19 cellular contexts compared by ENCODE assay signal in genomic region chrX:74179071-74179470, GRCh38.
DNase-seq lines count a peak whose midpoint lies in the region; ATAC-seq and TF ChIP-seq lines count a peak whose summit lies in the region.
"Had no signal": no experiment of that assay in that cellular context is flagged by ENCODE, and none has a peak within 500 bp of the region (broad histone marks: within the 10 kb centered on the region; RNA-seq: fewer than 3 reads in every experiment).

No MANE protein-coding gene starts in this region.

- H3K4me3 Mint-ChIP-seq in chondrocyte (ENCODE audit: unreplicated experiment): no peak overlapping the region
- H3K4me3 Mint-ChIP-seq: activated naive CD8-positive, alpha-beta T cell treated with anti-CD3 and anti-CD28 coated beads, Interleukin-2, amount 10 ng/mL, durations not matched to agents 7 days and 5 days; CD4-positive, alpha-beta T cell; dendritic cell treated with granulocyte-macrophage colony-stimulating factor and Interleukin-4, amounts not matched to agents 40 ng/mL and 50 ng/mL, for 4 days; stimulated activated naive B cell treated with anti-CD40 and anti-IgM and Interleukin-4, amounts not matched to agents 10 μg/mL and 1 μg/mL and 100 μg/mL, for 72 hours had no signal

- 7 to 60% methylated on average over 1 of the region's 1 CpG for WGBS in sigmoid colon, 2 donors

- H3K27ac ChIP-seq in sigmoid colon (peak overlapping the region in 3 of 4 donors; percentile 23 to 45 (median 27)), upper lobe of right lung (no peak overlapping the region)
- H3K27ac ChIP-seq: heart left ventricle, ovary, WERI-Rb-1 had no signal

- peaks cover 16% of the 10 kb centered on the region for H3K9me3 Mint-ChIP-seq in chondrocyte (ENCODE audit: low read depth)
- H3K9me3 Mint-ChIP-seq: CD4-positive, alpha-beta T cell; dendritic cell treated with granulocyte-macrophage colony-stimulating factor and Interleukin-4, amounts not matched to agents 40 ng/mL and 50 ng/mL, for 4 days had no signal

- no peak for TF ChIP-seq POLR2A in sigmoid colon (IDR thresholded peaks at IDR 0.05)

- H3K36me3 Mint-ChIP-seq in chondrocyte (ENCODE audit: low read depth): peaks cover 4% of the 10 kb centered on the region
- H3K36me3 Mint-ChIP-seq: activated naive CD8-positive, alpha-beta T cell treated with anti-CD3 and anti-CD28 coated beads, Interleukin-2, amount 10 ng/mL, durations not matched to agents 7 days and 5 days had no signal

- no peak for TF ChIP-seq EP300 in sigmoid colon (IDR thresholded peaks at IDR 0.05)

- peak; percentile 1 for DNase-seq in ELR (ENCODE audit: low read depth)
- DNase-seq in adipocyte (ENCODE audit: low read depth): peak; percentile 47
- peak; percentile 20 to 56 for DNase-seq in foreskin fibroblast
- DNase-seq in sigmoid colon: no peak
- DNase-seq in chondrocyte (ENCODE audit: low spot score): no peak
- no peak for DNase-seq in upper lobe of right lung
- DNase-seq: activated CD8-positive, alpha-beta memory T cell treated with anti-CD3 and anti-CD28 coated beads, Interleukin-2, amount 50 U/mL, for 4 hours; activated naive CD8-positive, alpha-beta T cell treated with anti-CD3 and anti-CD28 coated beads, Interleukin-2, amount 10 ng/mL, durations not matched to agents 7 days and 5 days; CD4-positive, alpha-beta T cell; heart left ventricle; NCI-H1417; NCI-H526; stimulated activated naive B cell treated with anti-CD40 and anti-IgM and Interleukin-4, amounts not matched to agents 10 μg/mL and 1 μg/mL and 100 μg/mL, for 72 hours; WERI-Rb-1 had no signal

- H3K9me3 ChIP-seq in adipocyte (ENCODE audit: control insufficient read depth, low read length) (peaks cover 16% of the 10 kb centered on the region), sigmoid colon (no peaks in the 10 kb centered on the region), upper lobe of right lung (no peaks in the 10 kb centered on the region)
- H3K9me3 ChIP-seq: ovary had no signal

- H3K4me1 ChIP-seq in adipocyte (ENCODE audit: control insufficient read depth, insufficient read depth, low read length) (peaks cover 3% of the 10 kb centered on the region), sigmoid colon (peaks cover 0 to 13% (median 5%) of the 10 kb centered on the region in 4 donors), upper lobe of right lung (no peaks in the 10 kb centered on the region)
- H3K4me1 ChIP-seq: heart left ventricle had no signal

- H3K4me3 ChIP-seq in adipocyte (ENCODE audit: low read length) (no peak overlapping the region), foreskin fibroblast (ENCODE audit: low read depth in 1 of 2, low read length in 2 of 2) (no peak overlapping the region), sigmoid colon (peak overlapping the region in 1 of 4 donors; percentile 25), upper lobe of right lung (no peak overlapping the region)
- H3K4me3 ChIP-seq: heart left ventricle, ovary had no signal

- intact Hi-C loops in sigmoid colon (cut with DNase I): no loop called here
- intact Hi-C loops in upper lobe of right lung (cut with DNase I): no loop called here

- no peak for TF ChIP-seq CTCF in foreskin fibroblast (IDR thresholded peaks at IDR 0.05; ENCODE audit: low read depth, low read length)
- no peak for TF ChIP-seq CTCF in sigmoid colon (IDR thresholded peaks at IDR 0.05)
- TF ChIP-seq CTCF in chondrocyte (IDR thresholded peaks at IDR 0.05): no peak
- no peak for TF ChIP-seq CTCF in upper lobe of right lung (IDR thresholded peaks at IDR 0.05)

- H3K36me3 ChIP-seq in adipocyte (ENCODE audit: control insufficient read depth, insufficient read depth, low read length, severe bottlenecking): no peaks in the 10 kb centered on the region
- no peaks in the 10 kb centered on the region for H3K36me3 ChIP-seq in sigmoid colon
- no peaks in the 10 kb centered on the region for H3K36me3 ChIP-seq in upper lobe of right lung
- H3K36me3 ChIP-seq: heart left ventricle, ovary, WERI-Rb-1 had no signal

- H3K4me1 Mint-ChIP-seq in chondrocyte (ENCODE audit: low read depth): peaks cover 5% of the 10 kb centered on the region
- H3K4me1 Mint-ChIP-seq: activated naive CD8-positive, alpha-beta T cell treated with anti-CD3 and anti-CD28 coated beads, Interleukin-2, amount 10 ng/mL, durations not matched to agents 7 days and 5 days; stimulated activated naive B cell treated with anti-CD40 and anti-IgM and Interleukin-4, amounts not matched to agents 10 μg/mL and 1 μg/mL and 100 μg/mL, for 72 hours had no signal

- no peak overlapping the region for H3K9ac ChIP-seq in adipocyte (ENCODE audit: low read length)

- no peaks in the 10 kb centered on the region for H3K27me3 Mint-ChIP-seq in chondrocyte (ENCODE audit: low read depth)
- H3K27me3 Mint-ChIP-seq: activated naive CD8-positive, alpha-beta T cell treated with anti-CD3 and anti-CD28 coated beads, Interleukin-2, amount 10 ng/mL, durations not matched to agents 7 days and 5 days; CD4-positive, alpha-beta T cell; dendritic cell treated with granulocyte-macrophage colony-stimulating factor and Interleukin-4, amounts not matched to agents 40 ng/mL and 50 ng/mL, for 4 days; stimulated activated naive B cell treated with anti-CD40 and anti-IgM and Interleukin-4, amounts not matched to agents 10 μg/mL and 1 μg/mL and 100 μg/mL, for 72 hours had no signal

- no peak overlapping the region for H3K27ac Mint-ChIP-seq in chondrocyte (ENCODE audit: unreplicated experiment)
- H3K27ac Mint-ChIP-seq: activated naive CD8-positive, alpha-beta T cell treated with anti-CD3 and anti-CD28 coated beads, Interleukin-2, amount 10 ng/mL, durations not matched to agents 7 days and 5 days; CD4-positive, alpha-beta T cell; dendritic cell treated with granulocyte-macrophage colony-stimulating factor and Interleukin-4, amounts not matched to agents 40 ng/mL and 50 ng/mL, for 4 days; stimulated activated naive B cell treated with anti-CD40 and anti-IgM and Interleukin-4, amounts not matched to agents 10 μg/mL and 1 μg/mL and 100 μg/mL, for 72 hours had no signal

- ATAC-seq in HG02763 (IDR thresholded peaks at IDR 0.05; ENCODE audit: unreplicated experiment): no peak
- no peak for ATAC-seq in upper lobe of right lung
- no peak for ATAC-seq in GM18867 (IDR thresholded peaks at IDR 0.05; ENCODE audit: unreplicated experiment)
- ATAC-seq: heart left ventricle; Right ventricle myocardium inferior; stimulated activated naive B cell treated with anti-CD40 and anti-IgM and Interleukin-4, amounts not matched to agents 10 μg/mL and 1 μg/mL and 100 μg/mL, for 72 hours had no signal

- peaks cover 8% of the 10 kb centered on the region for H3K27me3 ChIP-seq in adipocyte (replicated peaks; ENCODE audit: control insufficient read depth, insufficient read depth, low read length)
- H3K27me3 ChIP-seq in sigmoid colon: no peaks in the 10 kb centered on the region
- no peaks in the 10 kb centered on the region for H3K27me3 ChIP-seq in upper lobe of right lung
- H3K27me3 ChIP-seq: ovary had no signal

Comparison
In these comparisons a context has a peak if more than half of its experiments do, and no peak if none do; other contexts are left out.
1. DNase-seq: peak in ELR (single experiment), adipocyte (single experiment) and foreskin fibroblast (2 of 2); none in sigmoid colon (single experiment), chondrocyte (single experiment) and upper lobe of right lung (single experiment).